ENCODE assay signal across 11 cellular contexts in the genomic region with DNA sequence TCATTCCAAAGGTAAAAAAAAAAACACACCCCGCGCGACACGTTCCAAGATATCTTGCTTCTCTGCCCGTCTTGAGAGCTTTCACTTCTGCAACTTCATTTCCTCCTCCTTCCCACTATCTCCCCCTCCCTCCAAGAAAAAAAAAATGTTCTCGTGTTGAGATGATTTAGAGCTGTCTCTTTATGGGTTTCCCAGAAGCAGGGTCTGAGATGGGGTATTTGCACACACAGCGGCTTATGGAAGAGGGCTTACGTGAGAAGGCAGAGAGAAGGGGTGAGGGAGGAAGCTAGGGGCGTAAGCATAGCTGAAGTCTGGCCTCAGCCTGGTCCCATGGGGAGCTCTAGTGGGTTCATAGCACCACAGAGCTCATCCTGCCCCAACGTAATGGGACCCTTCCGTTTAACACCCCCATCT. TPM values are rescaled to one million over a fixed set of nuclear protein-coding genes. Genes with fewer than 3 reads are reported as not detected.
A peak's percentile ranks its signal among the peaks of the same experiment; 100 is the strongest.
DNase-seq lines count a peak whose midpoint lies in the region; ATAC-seq, FAIRE-seq and TF ChIP-seq lines count a peak whose summit lies in the region.
"Had no signal": no experiment of that assay in that cellular context is flagged by ENCODE, and none has a peak within 500 bp of the region (broad histone marks: within the 10 kb centered on the region; RNA-seq: fewer than 3 reads in every experiment).

No MANE protein-coding gene starts in this region.

- RAD21 ChIA-PET in GM12878 (lab: Charles Lee; ENCODE audit: unreplicated experiment): interaction anchor here (0.9 to 2.1 kb wide), 10 partner anchors 14 to 469 kb away, joined by 3 to 12 read pairs (median 5); a partner anchor contains a TSS

- peaks cover 24% of the 10 kb centered on the region for H3K4me1 ChIP-seq in GM12878 (ENCODE audit: control insufficient read depth, insufficient read depth, low read length)

- H3K4me3 Mint-ChIP-seq in activated CD4-positive, alpha-beta T cell treated with anti-CD3 and anti-CD28 coated beads, Interleukin-2, amount 10 ng/mL, durations not matched to agents 24 days and 14 days: peak overlapping the region; percentile 89
- H3K4me3 Mint-ChIP-seq in stimulated activated effector memory CD8-positive, alpha-beta T cell treated with anti-CD3 and anti-CD28 coated beads, Interleukin-12 subunit alpha, Interleukin-12 subunit beta, amount 100 ng/mL, for 72 hours: peak overlapping the region; percentile 84
- H3K4me3 Mint-ChIP-seq: mesothelial cell of epicardium had no signal

- H3K27me3 ChIP-seq in GM12878 (replicated peaks in 1 of 2; ENCODE audit: control insufficient read depth in 2 of 2, insufficient read depth in 2 of 2, low read length in 1 of 2): no peaks in the 10 kb centered on the region

- peaks cover 46% of the 10 kb centered on the region for H3K36me3 Mint-ChIP-seq in activated CD4-positive, alpha-beta T cell treated with anti-CD3 and anti-CD28 coated beads, Interleukin-2, amount 10 ng/mL, durations not matched to agents 24 days and 14 days (ENCODE audit: low read depth)
- H3K36me3 Mint-ChIP-seq in stimulated activated effector memory CD8-positive, alpha-beta T cell treated with anti-CD3 and anti-CD28 coated beads, Interleukin-12 subunit alpha, Interleukin-12 subunit beta, amount 100 ng/mL, for 72 hours: no peaks in the 10 kb centered on the region

- intact Hi-C loops in activated CD4-positive, alpha-beta T cell treated with anti-CD3 and anti-CD28 coated beads, Interleukin-2, amount 10 ng/mL, durations not matched to agents 24 days and 14 days (cut with micrococcal nuclease): loop anchor here (1.0 kb wide), 1 partner anchor 117 kb away; no protein-coding TSS in a partner anchor
- intact Hi-C loops in GM12878 (cut with micrococcal nuclease; ENCODE audit: unreplicated experiment): loop anchor here (10.0 kb wide), 1 partner anchor 119 kb away; no protein-coding TSS in a partner anchor

- H3K27me3 Mint-ChIP-seq in activated CD4-positive, alpha-beta T cell treated with anti-CD3 and anti-CD28 coated beads, Interleukin-2, amount 10 ng/mL, durations not matched to agents 24 days and 14 days: no peaks in the 10 kb centered on the region

- H3K4me2 ChIP-seq in GM12878 (ENCODE audit: control insufficient read depth, insufficient read depth): peak overlapping the region; percentile 92

- H3K27ac ChIP-seq in GM12878 (ENCODE audit: control insufficient read depth, insufficient read depth) (peak overlapping the region; percentile 87), substantia nigra (ENCODE audit: low read depth, low read length, poor library complexity, severe bottlenecking) (no peak overlapping the region)

- H3K9ac ChIP-seq in GM12878 (ENCODE audit: control insufficient read depth, insufficient read depth, low read length): peak overlapping the region; percentile 69; the same call in 1 of the 2 replicates

- CTCF ChIA-PET in GM12878 (lab: Yijun Ruan, JAX): interaction anchor here (1.0 to 1.7 kb wide), 10 partner anchors 10 to 115 kb away, joined by 3 to 7 read pairs (median 4); a partner anchor contains a TSS

- DNase-seq in activated CD4-positive, alpha-beta T cell treated with anti-CD3 and anti-CD28 coated beads, Interleukin-2, amount 10 ng/mL, durations not matched to agents 24 days and 14 days: peak; percentile 75
- no peak for DNase-seq in activated CD4-positive, alpha-beta T cell treated with anti-CD3 and anti-CD28 coated beads, Interleukin-2, amount 50 U/mL, for 1 hour
- DNase-seq in NOMO-1 (lab: John Stamatoyannopoulos, UW; ENCODE audit: unreplicated experiment in 2 of 2): peak; percentile 66 to 82
- peak; percentile 45 for DNase-seq in GM12878 (ENCODE audit: low read depth, low spot score)
- DNase-seq in stimulated activated effector memory CD8-positive, alpha-beta T cell treated with anti-CD3 and anti-CD28 coated beads, Interleukin-12 subunit alpha, Interleukin-12 subunit beta, amount 100 ng/mL, for 72 hours (ENCODE audit: low spot score in 2 of 2): no peak
- no peak for DNase-seq in NCI-H1048 (lab: John Stamatoyannopoulos, UW)
- DNase-seq in omental fat pad (ENCODE audit: low spot score): no peak
- no peak for DNase-seq in substantia nigra (lab: John Stamatoyannopoulos, UW)
- DNase-seq: ACHN, NCI-H526 had no signal

- TF ChIP-seq CTCF in GM12878 (IDR thresholded peaks at IDR 0.05 in 2 of 3, conservative IDR thresholded peaks at IDR 0.05 in 1 of 3; ENCODE audit: control insufficient read depth in 2 of 3, extremely low read depth in 1 of 3, insufficient read depth in 1 of 3, low read depth in 3 of 3, low read length in 3 of 3) (no peak), omental fat pad (IDR thresholded peaks at IDR 0.05) (no peak)

- H2AFZ ChIP-seq in GM12878 (ENCODE audit: control insufficient read depth, low read depth, low read length): peak overlapping the region; percentile 51

- 4% methylated on average over 11 of the region's 11 CpGs for WGBS in GM12878 (ENCODE audit: insufficient coverage, insufficient replicate concordance, low lambda C conversion rate, missing lambda C conversion rate)

- H3K9me3 ChIP-seq in GM12878 (replicated peaks; ENCODE audit: control insufficient read depth, insufficient read depth, low read length): no peaks in the 10 kb centered on the region

- in situ Hi-C loops in GM12878 (cut with MboI): no loop called here

- TF ChIP-seq POLR2A in GM12878 (IDR thresholded peaks at IDR 0.05; ENCODE audit: low read depth, low read length): no peak

- TF ChIP-seq EP300 in GM12878 (IDR thresholded peaks at IDR 0.05; ENCODE audit: borderline replicate concordance in 1 of 2, control insufficient read depth in 1 of 2, low read depth in 2 of 2, low read length in 2 of 2): no peak; a peak in 1 of 4 replicates

- H3K4me1 Mint-ChIP-seq in activated CD4-positive, alpha-beta T cell treated with anti-CD3 and anti-CD28 coated beads, Interleukin-2, amount 10 ng/mL, durations not matched to agents 24 days and 14 days: peaks cover 21% of the 10 kb centered on the region
- H3K4me1 Mint-ChIP-seq in stimulated activated effector memory CD8-positive, alpha-beta T cell treated with anti-CD3 and anti-CD28 coated beads, Interleukin-12 subunit alpha, Interleukin-12 subunit beta, amount 100 ng/mL, for 72 hours: peaks cover 38% of the 10 kb centered on the region
- H3K4me1 Mint-ChIP-seq: mesothelial cell of epicardium had no signal

- TSS peak; percentile 70 for BruUV-seq in GM12878 (replicated peaks; lab: Mats Ljungman, UMichigan)

- no peaks in the 10 kb centered on the region for H4K20me1 ChIP-seq in GM12878 (ENCODE audit: control insufficient read depth, insufficient read depth)

- POLR2A ChIA-PET in GM12878 (lab: Charles Lee): interaction anchor here (0.7 to 1.4 kb wide), 5 partner anchors 13 to 105 kb away, joined by 3 to 9 read pairs (median 4); a partner anchor contains a TSS

- SMC1A ChIA-PET in GM12878 (lab: Charles Lee; ENCODE audit: uncharacterized antibody, unreplicated experiment): interaction anchor here (0.6 to 1.6 kb wide), 14 partner anchors 13 to 419 kb away, joined by 3 to 5 read pairs (median 3); no protein-coding TSS in a partner anchor

- no peaks in the 10 kb centered on the region for H3K9me3 Mint-ChIP-seq in activated CD4-positive, alpha-beta T cell treated with anti-CD3 and anti-CD28 coated beads, Interleukin-2, amount 10 ng/mL, durations not matched to agents 24 days and 14 days
- H3K9me3 Mint-ChIP-seq in stimulated activated effector memory CD8-positive, alpha-beta T cell treated with anti-CD3 and anti-CD28 coated beads, Interleukin-12 subunit alpha, Interleukin-12 subunit beta, amount 100 ng/mL, for 72 hours: no peaks in the 10 kb centered on the region
- H3K9me3 Mint-ChIP-seq: mesothelial cell of epicardium had no signal

- H3K27ac Mint-ChIP-seq in activated CD4-positive, alpha-beta T cell treated with anti-CD3 and anti-CD28 coated beads, Interleukin-2, amount 10 ng/mL, durations not matched to agents 24 days and 14 days: peak overlapping the region; percentile 98
- H3K27ac Mint-ChIP-seq in stimulated activated effector memory CD8-positive, alpha-beta T cell treated with anti-CD3 and anti-CD28 coated beads, Interleukin-12 subunit alpha, Interleukin-12 subunit beta, amount 100 ng/mL, for 72 hours: peak overlapping the region; percentile 98
- H3K27ac Mint-ChIP-seq: mesothelial cell of epicardium had no signal

- no peak overlapping the region for H3K4me3 ChIP-seq in GM12878

- H3K36me3 ChIP-seq in GM12878 (ENCODE audit: control insufficient read depth in 2 of 2, insufficient read depth in 2 of 2, low read length in 1 of 2): peaks cover 23 to 32% of the 10 kb centered on the region in 2 experiments; a peak in 3 of 4 replicates

- FAIRE-seq in GM12878 (lab: Jason Lieb, UNC): peak; percentile 91

- no peaks in the 10 kb centered on the region for H3K79me2 ChIP-seq in GM12878 (ENCODE audit: control insufficient read depth, insufficient read depth, low read length)

- ATAC-seq in GM12878 (peak; percentile 80), omental fat pad (ENCODE audit: low FRiP score) (no peak)
- ATAC-seq in stimulated activated effector memory CD8-positive, alpha-beta T cell treated with anti-CD3 and anti-CD28 coated beads, Interleukin-12 subunit alpha, Interleukin-12 subunit beta, amount 100 ng/mL, for 72 hours: peak; percentile 74

- TF ChIP-seq RAD21 in GM12878 (IDR thresholded peaks at IDR 0.05; ENCODE audit: insufficient read depth, low read depth, low read length): 0 out of 2 replicates have a peak, but pooled peaks have one; percentile 17

RNA-seq across cellular contexts. Expression of a gene that starts 31.3 kb away (rescaled TPM):
- total RNA-seq in activated CD4-positive, alpha-beta T cell treated with anti-CD3 and anti-CD28 coated beads, Interleukin-2, amount 10 ng/mL, durations not matched to agents 24 days and 14 days: 29.8 and 31.3 TPM in 2 replicates
- 12.2 and 13.0 TPM in 2 replicates for total RNA-seq in GM12878 (2013; cell fraction: nucleolus; rRNA removed)
- total RNA-seq in GM12878 (2014; rRNA removed) (10.9 and 16.7 TPM in 2 replicates), GM12878 (2014; rRNA removed; fragmentation: Illumina TruSeq; extraction: Trizol) (11.4 and 13.6 TPM in 2 replicates), GM12878 (2021) (18.6 and 19.6 TPM in 2 replicates), omental fat pad (10 to 100 TPM; 14.5 to 22.3 (median 20.7) TPM)
- polyA plus RNA-seq in GM12878 (2011; ENCODE audit: low read depth): 25.4 TPM
- polyA plus RNA-seq in GM12878 (2011; rRNA removed) (7.4 and 13.8 TPM in 2 replicates), GM12878 (2014; fragmentation: Illumina TruSeq; extraction: Trizol) (3.7 and 9.7 TPM in 2 replicates), GM12878 (2014; fragmentation: Nextera tagmentation; extraction: Ambion mirVana) (10 to 100 TPM in 1 of 2 experiments, 1 to 10 TPM in 1; 9.7 to 15.4 TPM), GM12878 (2014; rRNA removed) (23.3 and 24.0 TPM in 2 replicates), GM12878 (2016; fragmentation: Nextera tagmentation; extraction: Ambion mirVana) (10 to 100 TPM; 18.1 to 23.7 TPM)
- polyA plus RNA-seq in GM12878 (2011; cell fraction: cytosol; rRNA removed): 16.2 and 19.0 TPM in 2 replicates
- polyA plus RNA-seq in GM12878 (2011; cell fraction: nucleus; rRNA removed): 23.2 and 23.5 TPM in 2 replicates
- 29.7 and 29.8 TPM in 2 replicates for polyA plus RNA-seq in GM12878 (2012)
- 5.6 and 6.7 TPM in 2 replicates for polyA minus RNA-seq in GM12878 (2011; rRNA and poly(A)+ RNA removed)
- 2.4 and 5.4 TPM in 2 replicates for polyA minus RNA-seq in GM12878 (2011; cell fraction: cytosol; rRNA and poly(A)+ RNA removed)
- 4.0 and 6.0 TPM in 2 replicates for polyA minus RNA-seq in GM12878 (2011; cell fraction: nucleus; rRNA and poly(A)+ RNA removed)

RNA-seq across cellular contexts. Expression of a gene that starts 42.2 kb away (rescaled TPM):
- total RNA-seq in activated CD4-positive, alpha-beta T cell treated with anti-CD3 and anti-CD28 coated beads, Interleukin-2, amount 10 ng/mL, durations not matched to agents 24 days and 14 days: 17.8 and 23.0 TPM in 2 replicates
- total RNA-seq in GM12878 (2013; cell fraction: nucleolus; rRNA removed): 2.9 and 4.6 TPM in 2 replicates
- total RNA-seq in GM12878 (2014; rRNA removed): 3.1 and 3.2 TPM in 2 replicates
- total RNA-seq in GM12878 (2014; rRNA removed; fragmentation: Illumina TruSeq; extraction: Trizol): 3.2 and 3.4 TPM in 2 replicates
- 11.9 and 15.8 TPM in 2 replicates for total RNA-seq in GM12878 (2021)
- 65.4 TPM for polyA plus RNA-seq in GM12878 (2011; ENCODE audit: low read depth)
- 1.4 and 2.8 TPM in 2 replicates for polyA plus RNA-seq in GM12878 (2011; rRNA removed)
- 5.3 and 7.2 TPM in 2 replicates for polyA plus RNA-seq in GM12878 (2011; cell fraction: cytosol; rRNA removed)
- polyA plus RNA-seq in GM12878 (2011; cell fraction: nucleus; rRNA removed): 6.9 and 7.6 TPM in 2 replicates
- polyA plus RNA-seq in GM12878 (2012): 11.7 and 15.6 TPM in 2 replicates
- polyA plus RNA-seq in GM12878 (2014; fragmentation: Illumina TruSeq; extraction: Trizol): 7.4 and 9.9 TPM in 2 replicates
- polyA plus RNA-seq in GM12878 (2014; fragmentation: Nextera tagmentation; extraction: Ambion mirVana): 1 to 10 TPM; 3.6 to 7.8 TPM
- 7.5 and 7.8 TPM in 2 replicates for polyA plus RNA-seq in GM12878 (2014; rRNA removed)
- polyA plus RNA-seq in GM12878 (2016; fragmentation: Nextera tagmentation; extraction: Ambion mirVana): 10 to 100 TPM; 14.4 to 18.2 TPM
- polyA minus RNA-seq in GM12878 (2011; rRNA and poly(A)+ RNA removed): 1.8 and 3.1 TPM in 2 replicates
- 1.9 and 7.1 TPM in 2 replicates for polyA minus RNA-seq in GM12878 (2011; cell fraction: cytosol; rRNA and poly(A)+ RNA removed)
- polyA minus RNA-seq in GM12878 (2011; cell fraction: nucleus; rRNA and poly(A)+ RNA removed): 2.3 and 2.8 TPM in 2 replicates
- total RNA-seq in omental fat pad: 10 to 100 TPM in 1 of 4 donors, 1 to 10 TPM in 3; 6.7 to 17.7 (median 9.3) TPM

Comparison
In these comparisons a context has a peak if more than half of its experiments do, and no peak if none do; other contexts are left out.
1. DNase-seq: peak in activated CD4-positive, alpha-beta T cell treated with anti-CD3 and anti-CD28 coated beads, Interleukin-2, amount 10 ng/mL, durations not matched to agents 24 days and 14 days (single experiment), NOMO-1 (2 of 2) and GM12878 (single experiment); none in activated CD4-positive, alpha-beta T cell treated with anti-CD3 and anti-CD28 coated beads, Interleukin-2, amount 50 U/mL, for 1 hour (single experiment), stimulated activated effector memory CD8-positive, alpha-beta T cell treated with anti-CD3 and anti-CD28 coated beads, Interleukin-12 subunit alpha, Interleukin-12 subunit beta, amount 100 ng/mL, for 72 hours (0 of 2), NCI-H1048 (single experiment), omental fat pad (single experiment) and substantia nigra (0 of 49).